8 cellular contexts compared by ENCODE assay signal in the genomic region with DNA sequence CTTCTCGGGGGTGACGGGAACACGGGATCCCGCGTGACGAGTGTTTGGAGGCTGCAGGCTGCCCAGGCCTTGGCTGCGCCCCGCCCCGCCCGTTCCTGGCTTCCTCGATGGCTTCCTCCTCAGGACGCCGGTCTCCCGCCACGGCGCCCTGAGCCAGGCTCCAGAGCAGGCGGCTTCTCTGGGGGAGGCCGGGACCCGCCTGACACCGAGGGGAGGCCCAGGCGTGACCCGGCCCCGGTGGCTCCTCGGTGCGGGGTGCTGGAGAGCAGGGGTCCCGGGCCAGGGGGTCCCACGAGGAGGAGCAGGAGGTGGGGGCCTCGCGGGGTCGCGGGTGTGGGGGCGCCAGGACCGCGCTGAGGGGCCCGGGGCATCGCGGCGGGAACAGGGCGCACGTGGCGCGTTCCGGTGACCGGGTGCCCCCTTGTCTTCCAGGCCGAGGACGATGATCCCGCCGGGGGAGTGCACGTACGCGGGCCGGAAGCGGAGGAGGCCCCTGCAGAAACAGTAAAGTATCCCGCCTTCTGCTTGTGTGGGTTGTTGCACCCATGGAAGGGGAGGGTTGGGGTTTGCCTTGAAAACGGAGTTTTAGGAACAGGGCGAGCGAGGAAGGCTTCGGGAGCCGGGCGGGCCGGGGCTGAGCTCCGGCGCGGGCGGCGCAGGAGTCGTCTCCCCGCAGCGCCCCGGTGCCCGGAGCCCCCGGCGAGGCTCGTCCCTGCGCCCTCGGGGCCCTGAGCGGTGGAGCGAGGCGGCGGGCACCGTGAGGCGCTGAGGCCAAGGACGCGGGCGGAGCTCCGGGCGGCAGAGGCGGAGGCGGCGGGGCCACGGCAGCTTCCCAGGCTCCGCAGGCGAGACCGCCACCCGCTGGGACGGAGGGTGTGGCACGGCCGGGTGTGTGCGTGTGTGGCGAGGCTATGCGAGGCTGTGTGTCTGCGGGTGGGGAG. TPM values are rescaled to one million over a fixed set of nuclear protein-coding genes. Genes with fewer than 3 reads are reported as not detected.
A peak's percentile ranks its signal among the peaks of the same experiment; 100 is the strongest.
DNase-seq lines count a peak whose midpoint lies in the region; ATAC-seq, FAIRE-seq and TF ChIP-seq lines count a peak whose summit lies in the region.

No MANE protein-coding gene starts in this region.

- peaks cover 0 to 7% of the 10 kb centered on the region in 2 donors for H3K4me1 ChIP-seq in naive thymus-derived CD4-positive, alpha-beta T cell (ENCODE audit: control insufficient read depth in 2 of 2, insufficient read depth in 2 of 2, low read length in 2 of 2)
- H3K4me1 ChIP-seq in upper lobe of left lung, result peaks cover 3 to 10% (median 5%) of the 10 kb centered on the region in 4 donors

- no peaks in the 10 kb centered on the region for H3K9me3 Mint-ChIP-seq in activated CD4-positive, alpha-beta memory T cell treated with anti-CD3 and anti-CD28 coated beads for 36 hours
- peaks cover 0 to 4% (median 0%) of the 10 kb centered on the region in 11 donors for H3K9me3 Mint-ChIP-seq in naive thymus-derived CD4-positive, alpha-beta T cell

- H3K36me3 Mint-ChIP-seq in activated CD4-positive, alpha-beta memory T cell treated with anti-CD3 and anti-CD28 coated beads for 36 hours, result peaks cover 5% of the 10 kb centered on the region
- H3K36me3 Mint-ChIP-seq in naive thymus-derived CD4-positive, alpha-beta T cell, result peaks cover 0 to 26% (median 0%) of the 10 kb centered on the region in 5 donors

- H3K9me3 ChIP-seq in naive thymus-derived CD4-positive, alpha-beta T cell (ENCODE audit: control insufficient read depth in 2 of 3, low read length in 3 of 3), result no peaks in the 10 kb centered on the region
- H3K9me3 ChIP-seq in upper lobe of left lung, result no peaks in the 10 kb centered on the region

- no peak for TF ChIP-seq EP300 in upper lobe of left lung (IDR thresholded peaks at IDR 0.05)

- no peak overlapping the region for H3K27ac ChIP-seq in naive thymus-derived CD4-positive, alpha-beta T cell (ENCODE audit: low read depth, low read length)
- peak overlapping the region in 1 of 4 donors; percentile 69 for H3K27ac ChIP-seq in upper lobe of left lung

- H3K4me3 ChIP-seq in naive thymus-derived CD4-positive, alpha-beta T cell (ENCODE audit: low read length), result no peak overlapping the region
- H3K4me3 ChIP-seq in upper lobe of left lung, result peak overlapping the region in 3 of 4 donors; percentile 42 to 57 (median 50)

- POLR2A ChIA-PET in activated CD4-positive, alpha-beta memory T cell treated with anti-CD3 and anti-CD28 coated beads for 36 hours (lab: Charles Lee), result interaction anchor here (1.0 kb wide), 1 partner anchor 9 kb away, joined by 3 read pairs; no protein-coding TSS in a partner anchor
- POLR2A ChIA-PET in naive thymus-derived CD4-positive, alpha-beta T cell (lab: Charles Lee), result no interaction called here

- DNase-seq in activated CD4-positive, alpha-beta memory T cell treated with anti-CD3 and anti-CD28 coated beads for 36 hours, result peak; percentile 72
- peak; percentile 63 to 71 for DNase-seq in erythroblast (lab: John Stamatoyannopoulos, UW)
- DNase-seq in naive thymus-derived CD4-positive, alpha-beta T cell, result peak in 7 of 9 donors; percentile 34 to 73 (median 48)
- DNase-seq in upper lobe of left lung, result peak; percentile 50 to 92
- no peak for DNase-seq in RCC 7860 (ENCODE audit: low spot score)

- H3K4me1 Mint-ChIP-seq in activated CD4-positive, alpha-beta memory T cell treated with anti-CD3 and anti-CD28 coated beads for 36 hours (ENCODE audit: low read depth), result peaks cover 19% of the 10 kb centered on the region
- peaks cover 0 to 59% (median 23%) of the 10 kb centered on the region in 7 donors for H3K4me1 Mint-ChIP-seq in naive thymus-derived CD4-positive, alpha-beta T cell

- TF ChIP-seq POLR2A in erythroblast (IDR thresholded peaks at IDR 0.05; ENCODE audit: low read length) (no peak), upper lobe of left lung (IDR thresholded peaks at IDR 0.05) (no peak)

- no peak for TF ChIP-seq CTCF in upper lobe of left lung (IDR thresholded peaks at IDR 0.05)

- intact Hi-C loops in activated CD4-positive, alpha-beta memory T cell treated with anti-CD3 and anti-CD28 coated beads for 36 hours (cut with micrococcal nuclease), result no loop called here
- intact Hi-C loops in naive thymus-derived CD4-positive, alpha-beta T cell (cut with micrococcal nuclease), result no loop called here

- WGBS in upper lobe of left lung, 2 donors, result 36 to 59% methylated on average over 31 to 50 of the region's 102 CpGs

- H3K4me3 Mint-ChIP-seq in activated CD4-positive, alpha-beta memory T cell treated with anti-CD3 and anti-CD28 coated beads for 36 hours, result peak overlapping the region; percentile 63
- peak overlapping the region; percentile 62 to 84 (median 78) for H3K4me3 Mint-ChIP-seq in naive thymus-derived CD4-positive, alpha-beta T cell

- peak overlapping the region; percentile 23 for H3K27ac Mint-ChIP-seq in activated CD4-positive, alpha-beta memory T cell treated with anti-CD3 and anti-CD28 coated beads for 36 hours
- H3K27ac Mint-ChIP-seq in naive thymus-derived CD4-positive, alpha-beta T cell, result peak overlapping the region in 2 of 9 donors; percentile 42 to 87

- no peaks in the 10 kb centered on the region for H3K27me3 ChIP-seq in naive thymus-derived CD4-positive, alpha-beta T cell (ENCODE audit: control insufficient read depth in 2 of 2, insufficient read depth in 2 of 2, low read length in 2 of 2)
- no peaks in the 10 kb centered on the region for H3K27me3 ChIP-seq in upper lobe of left lung

- FAIRE-seq in RCC 7860 (lab: Jason Lieb, UNC), result no peak

- H3K36me3 ChIP-seq in naive thymus-derived CD4-positive, alpha-beta T cell (ENCODE audit: control insufficient read depth in 2 of 3, insufficient read depth in 3 of 3, low read length in 3 of 3), result no peaks in the 10 kb centered on the region
- no peaks in the 10 kb centered on the region for H3K36me3 ChIP-seq in upper lobe of left lung

- peaks cover 24% of the 10 kb centered on the region for H3K27me3 Mint-ChIP-seq in activated CD4-positive, alpha-beta memory T cell treated with anti-CD3 and anti-CD28 coated beads for 36 hours
- H3K27me3 Mint-ChIP-seq in naive thymus-derived CD4-positive, alpha-beta T cell, result peaks cover 3 to 30% (median 20%) of the 10 kb centered on the region in 5 donors

- ATAC-seq in GM18907 (IDR thresholded peaks at IDR 0.05; ENCODE audit: unreplicated experiment) (peak; percentile 60), HG03460 (IDR thresholded peaks at IDR 0.05; ENCODE audit: unreplicated experiment) (peak; percentile 38), upper lobe of left lung (ENCODE audit: low FRiP score in 2 of 2) (peak; percentile 62 to 93), HG02885 (IDR thresholded peaks at IDR 0.05; ENCODE audit: poor library complexity, unreplicated experiment) (no peak)
- peak; percentile 79 for ATAC-seq in naive thymus-derived CD4-positive, alpha-beta T cell

- CTCF ChIA-PET in activated CD4-positive, alpha-beta memory T cell treated with anti-CD3 and anti-CD28 coated beads for 36 hours (lab: Charles Lee), result interaction anchor here (0.9 kb wide), 1 partner anchor 74 kb away, joined by 3 read pairs; no protein-coding TSS in a partner anchor
- CTCF ChIA-PET in naive thymus-derived CD4-positive, alpha-beta T cell (lab: Charles Lee), result interaction anchor here (0.7 to 1.1 kb wide), 2 partner anchors 109 to 155 kb away, joined by 3 to 4 read pairs; no protein-coding TSS in a partner anchor

RNA-seq across cellular contexts. Expression of a gene that starts 22.2 kb away (rescaled TPM):
- 10 to 100 TPM; 16.7 to 16.8 TPM for total RNA-seq in activated CD4-positive, alpha-beta memory T cell treated with anti-CD3 and anti-CD28 coated beads for 36 hours
- 10 to 100 TPM in 1 of 5 experiments, 1 to 10 TPM in 2, under 1 TPM in 2; 0.56 to 23.5 (median 1.4) TPM for total RNA-seq in naive thymus-derived CD4-positive, alpha-beta T cell
- polyA plus RNA-seq in naive thymus-derived CD4-positive, alpha-beta T cell, result 1 to 10 TPM in 1 of 2 donors, not detected in 1; 1.0 TPM
- 1 to 10 TPM; 1.3 to 8.6 (median 4.4) TPM for total RNA-seq in upper lobe of left lung
